Comparison of ENCODE assay signal across 9 cellular contexts in the genomic region with DNA sequence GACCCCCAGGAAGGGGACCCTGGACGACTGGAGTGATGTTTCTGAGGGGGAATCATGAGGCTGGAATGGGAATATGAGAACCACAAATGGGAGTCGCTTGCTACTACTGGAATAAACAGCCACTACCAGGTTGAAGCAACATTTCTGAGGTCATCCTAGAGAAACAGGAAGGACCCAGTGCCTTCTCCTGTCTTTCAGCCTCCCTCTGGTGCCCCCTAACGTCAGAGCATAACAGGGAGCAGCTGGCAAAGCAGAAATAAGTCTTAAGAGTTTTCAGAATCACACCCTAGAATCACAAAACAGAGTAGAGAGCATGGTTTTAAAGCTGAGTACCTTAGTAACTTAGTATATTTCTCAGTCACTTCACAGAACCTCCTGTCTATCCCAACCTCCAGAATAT.
DNase-seq lines count a peak whose midpoint lies in the region; ATAC-seq and TF ChIP-seq lines count a peak whose summit lies in the region.
"Had no signal": no experiment of that assay in that cellular context is flagged by ENCODE, and none has a peak within 500 bp of the region (broad histone marks: within the 10 kb centered on the region; RNA-seq: fewer than 3 reads in every experiment).

No MANE protein-coding gene starts in this region.

- ATAC-seq in body of pancreas, result peak; percentile 45

- no peaks in the 10 kb centered on the region for H3K9me3 ChIP-seq in GM23248 (ENCODE audit: low read depth)
- H3K9me3 ChIP-seq in Loucy (ENCODE audit: insufficient read depth, low read depth, low read length), result no peaks in the 10 kb centered on the region
- H3K9me3 ChIP-seq in body of pancreas, result no peaks in the 10 kb centered on the region
- H3K9me3 ChIP-seq in neural progenitor cell (ENCODE audit: low read depth), result no peaks in the 10 kb centered on the region

- POLR2A ChIA-PET in activated CD4-positive, alpha-beta T cell treated with anti-CD3 and anti-CD28 coated beads, Interleukin-2, amount 10 ng/mL, durations not matched to agents 7 days and 5 days (lab: Charles Lee), result no interaction called here

- H4K20me1 ChIP-seq in GM23248 (ENCODE audit: insufficient read depth) (no peaks in the 10 kb centered on the region), Loucy (ENCODE audit: insufficient read depth, low read length, poor library complexity, severe bottlenecking) (no peaks in the 10 kb centered on the region), neural progenitor cell (ENCODE audit: low read depth) (no peaks in the 10 kb centered on the region)

- intact Hi-C loops in body of pancreas (cut with DNase I), result no loop called here

- H3K79me2 ChIP-seq in GM23248 (ENCODE audit: insufficient read depth) (no peaks in the 10 kb centered on the region), Loucy (ENCODE audit: insufficient read depth, low read length) (no peaks in the 10 kb centered on the region), neural progenitor cell (ENCODE audit: low read depth) (no peaks in the 10 kb centered on the region)

- TF ChIP-seq CTCF in Loucy (conservative IDR thresholded peaks at IDR 0.05; ENCODE audit: low read length) (peak; percentile 79), body of pancreas (IDR thresholded peaks at IDR 0.05) (peak in 5 of 7 experiments; percentile 10 to 39 (median 15)), neural progenitor cell (IDR thresholded peaks at IDR 0.05) (peak; percentile 80)

- peak; percentile 6 for DNase-seq in activated CD4-positive, alpha-beta T cell treated with anti-CD3 and anti-CD28 coated beads, Interleukin-2, amount 10 ng/mL, durations not matched to agents 7 days and 5 days
- DNase-seq in activated CD4-positive, alpha-beta T cell treated with anti-CD3 and anti-CD28 coated beads for 4 hours, result no peak
- peak; percentile 51 for DNase-seq in GM23248
- DNase-seq in body of pancreas, result peak; percentile 12 to 37 (median 28)
- DNase-seq in neural progenitor cell (ENCODE audit: low spot score), result peak; percentile 79
- DNase-seq in NCI-H1048 (lab: John Stamatoyannopoulos, UW), result no peak
- DNase-seq in amygdala (lab: John Stamatoyannopoulos, UW), result no peak

- H3K36me3 Mint-ChIP-seq in activated CD4-positive, alpha-beta T cell treated with anti-CD3 and anti-CD28 coated beads, Interleukin-2, amount 10 ng/mL, durations not matched to agents 7 days and 5 days (ENCODE audit: low read depth), result no peaks in the 10 kb centered on the region
- H3K36me3 Mint-ChIP-seq in neural progenitor cell, result no peaks in the 10 kb centered on the region

- CTCF ChIA-PET in activated CD4-positive, alpha-beta T cell treated with anti-CD3 and anti-CD28 coated beads, Interleukin-2, amount 10 ng/mL, durations not matched to agents 7 days and 5 days (lab: Charles Lee), result no interaction called here

- no peaks in the 10 kb centered on the region for H3K27me3 Mint-ChIP-seq in activated CD4-positive, alpha-beta T cell treated with anti-CD3 and anti-CD28 coated beads, Interleukin-2, amount 10 ng/mL, durations not matched to agents 7 days and 5 days
- no peaks in the 10 kb centered on the region for H3K27me3 Mint-ChIP-seq in neural progenitor cell (ENCODE audit: insufficient read depth, low read depth)
- H3K27me3 Mint-ChIP-seq: dendritic cell treated with granulocyte-macrophage colony-stimulating factor and Interleukin-4, amounts not matched to agents 40 ng/mL and 50 ng/mL, for 4 days had no signal

- H3K4me1 Mint-ChIP-seq in activated CD4-positive, alpha-beta T cell treated with anti-CD3 and anti-CD28 coated beads, Interleukin-2, amount 10 ng/mL, durations not matched to agents 7 days and 5 days, result no peaks in the 10 kb centered on the region
- H3K4me1 Mint-ChIP-seq in neural progenitor cell, result no peaks in the 10 kb centered on the region

- no peak for TF ChIP-seq POLR2A in body of pancreas (IDR thresholded peaks at IDR 0.05)

- no peaks in the 10 kb centered on the region for H3K36me3 ChIP-seq in GM23248 (ENCODE audit: low read depth)
- no peaks in the 10 kb centered on the region for H3K36me3 ChIP-seq in Loucy (ENCODE audit: insufficient read depth, low read length)
- H3K36me3 ChIP-seq in body of pancreas (replicated peaks in 1 of 2; ENCODE audit: insufficient read depth in 1 of 2, low read depth in 2 of 2), result no peaks in the 10 kb centered on the region
- H3K36me3 ChIP-seq in neural progenitor cell, result no peaks in the 10 kb centered on the region

- H3K4me1 ChIP-seq in GM23248 (ENCODE audit: insufficient read depth), result 0 out of 2 replicates have a peak, but pooled peaks cover 6% of the 10 kb centered on the region
- no peaks in the 10 kb centered on the region for H3K4me1 ChIP-seq in Loucy (ENCODE audit: insufficient read depth, low read length, poor library complexity, severe bottlenecking)
- no peaks in the 10 kb centered on the region for H3K4me1 ChIP-seq in body of pancreas
- no peaks in the 10 kb centered on the region for H3K4me1 ChIP-seq in neural progenitor cell

- no peaks in the 10 kb centered on the region for H3K9me2 ChIP-seq in GM23248 (ENCODE audit: insufficient read depth)
- no peaks in the 10 kb centered on the region for H3K9me2 ChIP-seq in Loucy (replicated peaks; ENCODE audit: low read depth, low read length)

- in situ Hi-C loops in GM23248 (cut with MboI), result loop anchor here (25.0 kb wide), 2 partner anchors 383 to 958 kb away; no protein-coding TSS in a partner anchor

- no peak overlapping the region for H3K4me3 ChIP-seq in GM23248
- no peak overlapping the region for H3K4me3 ChIP-seq in Loucy (ENCODE audit: low read length, poor library complexity, severe bottlenecking)
- H3K4me3 ChIP-seq in body of pancreas, result no peak overlapping the region
- H3K4me3 ChIP-seq in neural progenitor cell, result no peak overlapping the region

- no peak overlapping the region for H3K4me3 Mint-ChIP-seq in activated CD4-positive, alpha-beta T cell treated with anti-CD3 and anti-CD28 coated beads, Interleukin-2, amount 10 ng/mL, durations not matched to agents 7 days and 5 days
- H3K4me3 Mint-ChIP-seq in neural progenitor cell, result no peak overlapping the region
- H3K4me3 Mint-ChIP-seq: dendritic cell treated with granulocyte-macrophage colony-stimulating factor and Interleukin-4, amounts not matched to agents 40 ng/mL and 50 ng/mL, for 4 days had no signal

- H3K27me3 ChIP-seq in GM23248 (replicated peaks; ENCODE audit: insufficient read depth), result no peaks in the 10 kb centered on the region
- no peaks in the 10 kb centered on the region for H3K27me3 ChIP-seq in Loucy (ENCODE audit: insufficient read depth, low read length, poor library complexity, severe bottlenecking)
- H3K27me3 ChIP-seq in body of pancreas, result no peaks in the 10 kb centered on the region
- H3K27me3 ChIP-seq in neural progenitor cell, result peaks cover 19% of the 10 kb centered on the region

- H3K4me2 ChIP-seq in GM23248 (ENCODE audit: unreplicated experiment) (no peak overlapping the region), Loucy (ENCODE audit: low read depth, low read length, poor library complexity, severe bottlenecking) (no peak overlapping the region), neural progenitor cell (no peak overlapping the region)

- H3F3A ChIP-seq in GM23248 (ENCODE audit: insufficient read depth) (peaks cover 4% of the 10 kb centered on the region; the same call in 1 of the 2 replicates), Loucy (ENCODE audit: low read depth) (no peaks in the 10 kb centered on the region), neural progenitor cell (ENCODE audit: low read depth) (no peaks in the 10 kb centered on the region)

- WGBS in GM23248 (ENCODE audit: low coverage in 1 of 2, low lambda C conversion rate in 2 of 2, missing lambda C conversion rate in 2 of 2), 2 experiments, result 20 to 26% methylated on average over 3 of the region's 3 CpGs
- WGBS in body of pancreas, 2 donors, result 5 to 9% methylated on average over 3 of the region's 3 CpGs

- no peak overlapping the region for H3K27ac ChIP-seq in GM23248
- no peak overlapping the region for H3K27ac ChIP-seq in body of pancreas
- H3K27ac ChIP-seq in neural progenitor cell, result no peak overlapping the region

- no peak overlapping the region; the same call in 1 of the 2 replicates for H2AFZ ChIP-seq in GM23248
- peak overlapping the region; percentile 76 for H2AFZ ChIP-seq in Loucy (ENCODE audit: low read length)
- H2AFZ ChIP-seq in neural progenitor cell (replicated peaks), result no peak overlapping the region

- H3K9ac ChIP-seq in GM23248 (no peak overlapping the region), Loucy (ENCODE audit: low read depth, low read length, poor library complexity, severe bottlenecking) (no peak overlapping the region), neural progenitor cell (no peak overlapping the region)

- H3K9me3 Mint-ChIP-seq in activated CD4-positive, alpha-beta T cell treated with anti-CD3 and anti-CD28 coated beads, Interleukin-2, amount 10 ng/mL, durations not matched to agents 7 days and 5 days, result no peaks in the 10 kb centered on the region
- no peaks in the 10 kb centered on the region for H3K9me3 Mint-ChIP-seq in neural progenitor cell
- H3K9me3 Mint-ChIP-seq: dendritic cell treated with granulocyte-macrophage colony-stimulating factor and Interleukin-4, amounts not matched to agents 40 ng/mL and 50 ng/mL, for 4 days had no signal

- H3K27ac Mint-ChIP-seq in activated CD4-positive, alpha-beta T cell treated with anti-CD3 and anti-CD28 coated beads, Interleukin-2, amount 10 ng/mL, durations not matched to agents 7 days and 5 days, result no peak overlapping the region
- no peak overlapping the region for H3K27ac Mint-ChIP-seq in neural progenitor cell
- H3K27ac Mint-ChIP-seq: dendritic cell treated with granulocyte-macrophage colony-stimulating factor and Interleukin-4, amounts not matched to agents 40 ng/mL and 50 ng/mL, for 4 days had no signal

Comparison
In these comparisons a context has a peak if more than half of its experiments do, and no peak if none do; other contexts are left out.
1. DNase-seq: peak in activated CD4-positive, alpha-beta T cell treated with anti-CD3 and anti-CD28 coated beads, Interleukin-2, amount 10 ng/mL, durations not matched to agents 7 days and 5 days (single experiment), GM23248 (single experiment), body of pancreas (4 of 4) and neural progenitor cell (single experiment); none in activated CD4-positive, alpha-beta T cell treated with anti-CD3 and anti-CD28 coated beads for 4 hours (0 of 2), NCI-H1048 (single experiment) and amygdala (0 of 56).
2. CTCF ChIP-seq: peak in every context shown above with its lines; median percentile 80 in neural progenitor cell; 79 in Loucy; 15 in body of pancreas.